Comparison of ENCODE assay signal across 8 cellular contexts in the genomic region with DNA sequence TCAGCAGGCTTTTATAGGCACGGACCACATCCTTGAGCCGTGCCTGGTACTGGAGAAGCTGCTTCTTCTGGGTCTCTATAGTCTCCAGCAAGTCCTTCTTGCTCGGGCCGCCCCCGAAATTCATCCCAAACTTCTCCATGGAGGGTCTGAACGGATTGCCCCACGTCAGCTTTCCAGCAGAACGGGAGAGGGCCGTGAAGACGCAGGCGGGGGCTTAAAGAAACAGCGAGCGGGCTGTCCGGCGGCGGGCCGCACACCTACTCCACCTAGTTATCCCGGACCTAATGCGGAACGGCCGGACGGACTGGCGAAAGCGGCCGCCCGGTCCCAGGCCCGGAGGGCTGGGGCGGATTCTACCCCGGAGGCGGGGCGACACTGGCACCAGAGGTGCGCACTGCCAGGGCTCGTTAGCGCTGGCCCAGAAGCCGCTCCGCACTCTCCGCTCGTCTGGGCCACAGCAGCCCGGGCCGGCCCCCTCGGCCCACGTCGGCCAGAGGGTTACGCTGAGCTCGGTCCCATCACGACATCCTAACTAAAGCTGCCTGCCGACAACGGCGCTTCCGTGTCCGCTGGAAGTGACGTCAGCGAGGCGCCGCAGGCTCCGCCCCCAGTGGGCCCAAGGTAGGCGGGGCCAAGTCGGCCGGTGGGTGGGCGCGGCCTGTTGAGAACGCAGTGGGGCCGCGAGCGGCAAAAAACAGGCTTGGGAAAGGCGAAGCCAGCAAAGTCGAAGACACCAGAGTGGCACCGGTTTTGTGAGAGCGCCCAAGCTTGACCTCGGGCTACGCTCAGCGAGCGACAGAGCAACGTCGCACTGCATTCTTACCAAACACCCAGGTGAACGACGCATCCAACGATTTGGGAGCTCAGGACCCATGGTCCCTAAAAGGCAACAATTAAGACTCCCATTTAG. TPM values are rescaled to one million over a fixed set of nuclear protein-coding genes. Genes with fewer than 3 reads are reported as not detected.
DNase-seq lines count a peak whose midpoint lies in the region; ATAC-seq lines count a peak whose summit lies in the region.

A gene with protein sequence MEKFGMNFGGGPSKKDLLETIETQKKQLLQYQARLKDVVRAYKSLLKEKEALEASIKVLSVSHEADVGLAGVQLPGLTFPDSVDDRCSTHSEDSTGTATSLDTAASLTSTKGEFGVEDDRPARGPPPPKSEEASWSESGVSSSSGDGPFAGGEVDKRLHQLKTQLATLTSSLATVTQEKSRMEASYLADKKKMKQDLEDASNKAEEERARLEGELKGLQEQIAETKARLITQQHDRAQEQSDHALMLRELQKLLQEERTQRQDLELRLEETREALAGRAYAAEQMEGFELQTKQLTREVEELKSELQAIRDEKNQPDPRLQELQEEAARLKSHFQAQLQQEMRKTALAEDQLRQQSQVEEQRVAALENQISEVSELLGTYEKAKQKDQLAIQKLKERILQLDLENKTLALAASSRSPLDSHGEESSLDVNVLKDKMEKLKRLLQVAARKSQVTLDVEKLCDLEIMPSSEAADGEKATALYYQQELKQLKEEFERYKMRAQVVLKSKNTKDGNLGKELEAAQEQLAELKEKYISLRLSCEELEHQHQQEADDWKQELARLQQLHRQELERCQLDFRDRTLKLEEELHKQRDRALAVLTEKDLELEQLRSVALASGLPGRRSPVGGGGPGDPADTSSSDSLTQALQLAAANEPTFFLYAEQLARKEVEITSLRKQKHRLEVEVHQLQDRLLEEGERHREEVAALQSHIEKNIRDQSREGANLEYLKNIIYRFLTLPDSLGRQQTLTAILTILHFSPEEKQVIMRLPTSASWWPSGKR (minus strand): TSS at position 553 of the 910 bp plus-strand sequence. CDS start 414 bp downstream, at position 139.

- H4K8ac ChIP-seq in mesendoderm (ENCODE audit: low read depth, low read length): no peak within 1 kb of the TSS

- H3K36me3 Mint-ChIP-seq in effector memory CD8-positive, alpha-beta T cell (ENCODE audit: insufficient read depth): peaks cover 20% of the 10 kb centered on the region

- H3K27me3 Mint-ChIP-seq in effector memory CD8-positive, alpha-beta T cell: no peaks in the 10 kb centered on the region

- peaks cover 54 to 72% of the 10 kb centered on the region in 2 donors for H3K4me1 Mint-ChIP-seq in effector memory CD8-positive, alpha-beta T cell (ENCODE audit: low read depth in 2 of 2)

- peak within 1 kb of the TSS; percentile 70 for H3K4me3 ChIP-seq in mesendoderm (ENCODE audit: low read length)

- peak within 1 kb of the TSS; percentile 0 for H4K5ac ChIP-seq in mesendoderm (ENCODE audit: low read length)

- no peak within 1 kb of the TSS for H3K23ac ChIP-seq in mesendoderm (ENCODE audit: low read length)

- H3K9me3 Mint-ChIP-seq in effector memory CD8-positive, alpha-beta T cell: no peaks in the 10 kb centered on the region

- ATAC-seq in GM19467 (IDR thresholded peaks at IDR 0.05; ENCODE audit: unreplicated experiment): peak; percentile 77
- peak; percentile 76 for ATAC-seq in effector memory CD8-positive, alpha-beta T cell (replicated peaks)

- H3K4me3 Mint-ChIP-seq in effector memory CD8-positive, alpha-beta T cell: peak within 1 kb of the TSS; percentile 90 to 92

- H3K4me2 ChIP-seq in mesendoderm (ENCODE audit: low read length): peak within 1 kb of the TSS; percentile 67

- peak within 1 kb of the TSS; percentile 81 for H3K56ac ChIP-seq in mesendoderm (ENCODE audit: low read length)

- peaks cover 3% of the 10 kb centered on the region for H3K4me1 ChIP-seq in mesendoderm (ENCODE audit: control insufficient read depth, low read depth, low read length)

- no peak within 1 kb of the TSS for H3K27ac ChIP-seq in mesendoderm (ENCODE audit: low read depth, low read length)

- no peaks in the 10 kb centered on the region for H3K27me3 ChIP-seq in mesendoderm (ENCODE audit: insufficient read depth, low read length, poor library complexity)

- no peak within 1 kb of the TSS for H2BK120ac ChIP-seq in mesendoderm (ENCODE audit: low read depth, low read length)

- H3K36me3 ChIP-seq in mesendoderm (ENCODE audit: control insufficient read depth, insufficient read depth, low read length): no peaks in the 10 kb centered on the region

- H3K18ac ChIP-seq in mesendoderm (ENCODE audit: low read length): no peak within 1 kb of the TSS

- H2AK5ac ChIP-seq in mesendoderm (ENCODE audit: low read length): no peak within 1 kb of the TSS

- peak within 1 kb of the TSS; percentile 88 to 95 for H3K27ac Mint-ChIP-seq in effector memory CD8-positive, alpha-beta T cell

- H3K4ac ChIP-seq in mesendoderm (ENCODE audit: low read depth, low read length): no peak within 1 kb of the TSS

- H3K79me1 ChIP-seq in mesendoderm (ENCODE audit: low read length): peaks cover 27% of the 10 kb centered on the region

- no peak within 1 kb of the TSS for H2BK15ac ChIP-seq in mesendoderm (replicated peaks; ENCODE audit: low read depth)

- WGBS in mesendoderm (ENCODE audit: extremely low coverage, insufficient coverage, low lambda C conversion rate): no CpG with 5 or more reads among the region's 78 CpGs

- no peak within 1 kb of the TSS for H2BK5ac ChIP-seq in mesendoderm (ENCODE audit: low read length)

- peak within 1 kb of the TSS; percentile 76 for H3K9ac ChIP-seq in mesendoderm (ENCODE audit: low read length)

- DNase-seq in COLO668 (lab: John Stamatoyannopoulos, UW; ENCODE audit: unreplicated experiment) (peak; percentile 89), HPDE6-E6E7 (ENCODE audit: extremely low spot score) (peak; percentile 85), NOMO-1 (lab: John Stamatoyannopoulos, UW; ENCODE audit: unreplicated experiment in 2 of 2) (peak; percentile 38 to 42), mesendoderm (peak; percentile 92)
- peak; percentile 85 to 89 (median 86) for DNase-seq in activated CD8-positive, alpha-beta memory T cell treated with anti-CD3 and anti-CD28 coated beads for 48 hours (ENCODE audit: low read depth in 2 of 3, low spot score in 2 of 3)
- peak; percentile 95 to 97 (median 97) for DNase-seq in effector memory CD8-positive, alpha-beta T cell
- DNase-seq in stimulated activated CD8-positive, alpha-beta memory T cell treated with anti-CD3 and anti-CD28 coated beads, Interleukin-15, amount 100 ng/mL, for 1 hour (ENCODE audit: low read depth): peak; percentile 91

- peaks cover 14% of the 10 kb centered on the region for H3K79me2 ChIP-seq in mesendoderm (ENCODE audit: control insufficient read depth, insufficient read depth, low read length)

RNA-seq across cellular contexts. Expression of the gene that starts here (rescaled TPM):
- polyA plus RNA-seq in mesendoderm (2013, experiment 1 of 2): 7.3 TPM
- polyA plus RNA-seq in mesendoderm (2013, experiment 2 of 2): 7.7 TPM

Comparison
In these comparisons a context has a peak if more than half of its experiments do, and no peak if none do; other contexts are left out.
1. DNase-seq: peak in every context shown above with its lines; median percentile 97 in effector memory CD8-positive, alpha-beta T cell; 92 in mesendoderm; 91 in stimulated activated CD8-positive, alpha-beta memory T cell treated with anti-CD3 and anti-CD28 coated beads, Interleukin-15, amount 100 ng/mL, for 1 hour; 89 in COLO668; 86 in activated CD8-positive, alpha-beta memory T cell treated with anti-CD3 and anti-CD28 coated beads for 48 hours; 85 in HPDE6-E6E7; 40 in NOMO-1.